ENCODE assay signal across 25 cellular contexts in genomic region chr2:214107731-214108130, GRCh38.
"Had no signal": no experiment of that assay in that cellular context is flagged by ENCODE, and none has a peak within 500 bp of the region (broad histone marks: within the 10 kb centered on the region; RNA-seq: fewer than 3 reads in every experiment).

No MANE protein-coding gene starts in this region.

- H3K27me3 ChIP-seq: ovary, transverse colon, upper lobe of left lung, vagina had no signal

- H3K4me1 Mint-ChIP-seq: immature natural killer cell; stimulated activated effector memory CD8-positive, alpha-beta T cell treated with anti-CD3 and anti-CD28 coated beads, Interleukin-12 subunit alpha, Interleukin-12 subunit beta, amount 100 ng/mL, for 72 hours; stimulated activated naive CD8-positive, alpha-beta T cell treated with anti-CD3 and anti-CD28 coated beads, Interleukin-15, amount 100 ng/mL, for 72 hours had no signal

- H3K27me3 Mint-ChIP-seq: naive thymus-derived CD4-positive, alpha-beta T cell; natural killer cell treated with Interleukin-12 subunit alpha and Interleukin-12 subunit beta and Interleukin-15 and Interleukin-18, amount 100 ng/mL, for 72 hours; progenitor cell of endocrine pancreas; stimulated activated naive CD8-positive, alpha-beta T cell treated with anti-CD3 and anti-CD28 coated beads, Interleukin-15, amount 100 ng/mL, for 72 hours had no signal

- H3K27ac ChIP-seq: left ventricle myocardium inferior, ovary, skin epidermis, transverse colon, upper lobe of left lung, vagina had no signal

- H3K4me3 Mint-ChIP-seq: immature natural killer cell; naive thymus-derived CD4-positive, alpha-beta T cell; natural killer cell treated with Interleukin-12 subunit alpha and Interleukin-12 subunit beta and Interleukin-15 and Interleukin-18, amount 100 ng/mL, for 72 hours; stimulated activated effector memory CD8-positive, alpha-beta T cell treated with anti-CD3 and anti-CD28 coated beads, Interleukin-12 subunit alpha, Interleukin-12 subunit beta, amount 100 ng/mL, for 72 hours; stimulated activated naive CD8-positive, alpha-beta T cell treated with anti-CD3 and anti-CD28 coated beads, Interleukin-15, amount 100 ng/mL, for 72 hours had no signal

- H3K4me1 ChIP-seq: left ventricle myocardium inferior, vagina had no signal

- H3K36me3 ChIP-seq: left ventricle myocardium inferior, ovary, transverse colon, upper lobe of left lung, vagina had no signal

- ATAC-seq: left colon; mucosa of descending colon; naive thymus-derived CD4-positive, alpha-beta T cell; natural killer cell treated with Interleukin-12 subunit alpha and Interleukin-12 subunit beta and Interleukin-15 and Interleukin-18, amount 100 ng/mL, for 72 hours; right cardiac atrium; sciatic nerve; stimulated activated effector memory CD8-positive, alpha-beta T cell treated with anti-CD3 and anti-CD28 coated beads, Interleukin-12 subunit alpha, Interleukin-12 subunit beta, amount 100 ng/mL, for 72 hours; stimulated activated naive CD8-positive, alpha-beta T cell treated with anti-CD3 and anti-CD28 coated beads, Interleukin-15, amount 100 ng/mL, for 72 hours had no signal

- H3K36me3 Mint-ChIP-seq: naive thymus-derived CD4-positive, alpha-beta T cell; natural killer cell treated with Interleukin-12 subunit alpha and Interleukin-12 subunit beta and Interleukin-15 and Interleukin-18, amount 100 ng/mL, for 72 hours; stimulated activated effector memory CD8-positive, alpha-beta T cell treated with anti-CD3 and anti-CD28 coated beads, Interleukin-12 subunit alpha, Interleukin-12 subunit beta, amount 100 ng/mL, for 72 hours had no signal

- DNase-seq: hypothalamus; immature natural killer cell; kidney; left colon; left ventricle myocardium inferior; midbrain; mucosa of descending colon; naive thymus-derived CD4-positive, alpha-beta T cell; ovary; retina; right cardiac atrium; stimulated activated CD4-positive, alpha-beta T cell treated with anti-CD3 and anti-CD28 coated beads, Interleukin-12 subunit alpha, Interleukin-12 subunit beta, amount 100 ng/mL, for 4 hours; stimulated activated CD4-positive, alpha-beta T cell treated with anti-CD3 and anti-CD28 coated beads, Interleukin-4, amount 100 ng/mL, for 24 hours; stimulated activated naive CD4-positive, alpha-beta T cell; stimulated activated naive CD8-positive, alpha-beta T cell treated with anti-CD3 and anti-CD28 coated beads, Interleukin-15, amount 100 ng/mL, for 72 hours; substantia nigra; transverse colon; upper lobe of left lung had no signal

- H3K4me3 ChIP-seq: left ventricle myocardium inferior, lung, mucosa of descending colon, ovary, skin epidermis, transverse colon, upper lobe of left lung, vagina had no signal

- H3K27ac Mint-ChIP-seq: immature natural killer cell; naive thymus-derived CD4-positive, alpha-beta T cell; natural killer cell treated with Interleukin-12 subunit alpha and Interleukin-12 subunit beta and Interleukin-15 and Interleukin-18, amount 100 ng/mL, for 72 hours; progenitor cell of endocrine pancreas; stimulated activated effector memory CD8-positive, alpha-beta T cell treated with anti-CD3 and anti-CD28 coated beads, Interleukin-12 subunit alpha, Interleukin-12 subunit beta, amount 100 ng/mL, for 72 hours; stimulated activated naive CD8-positive, alpha-beta T cell treated with anti-CD3 and anti-CD28 coated beads, Interleukin-15, amount 100 ng/mL, for 72 hours had no signal
